Comparison of ENCODE assay signal across 25 cellular contexts in the genomic region with DNA sequence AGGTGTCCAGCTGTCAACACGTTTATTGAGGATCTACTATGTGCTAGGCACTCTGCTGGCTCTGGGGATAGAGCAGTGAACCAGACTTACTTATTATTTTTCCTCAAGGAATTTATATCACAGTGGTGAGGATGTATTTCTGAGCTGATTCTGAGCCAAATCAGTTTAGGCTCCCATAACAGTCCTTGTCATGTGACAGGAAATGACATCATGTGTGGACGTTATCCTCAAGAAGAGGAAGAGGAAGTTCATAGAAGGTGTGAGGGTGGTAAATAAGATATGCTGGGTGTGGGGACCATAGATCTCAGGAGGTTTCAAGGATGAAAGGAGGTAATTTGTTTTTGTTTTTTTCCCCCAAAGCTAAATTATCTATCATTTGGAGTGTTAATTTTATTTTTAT.
"Had no signal": no experiment of that assay in that cellular context is flagged by ENCODE, and none has a peak within 500 bp of the region (broad histone marks: within the 10 kb centered on the region; RNA-seq: fewer than 3 reads in every experiment).

No MANE protein-coding gene starts in this region.

- H3K27ac Mint-ChIP-seq: activated CD8-positive, alpha-beta T cell treated with anti-CD3 and anti-CD28 coated beads for 36 hours; activated naive CD4-positive, alpha-beta T cell treated with anti-CD3 and anti-CD28 coated beads, Interleukin-2, amount 50 U/mL, for 24 hours; activated naive CD8-positive, alpha-beta T cell treated with anti-CD3 and anti-CD28 coated beads, Interleukin-2, amount 50 U/mL, for 24 hours; brain; T-helper 17 cell had no signal

- ATAC-seq: activated CD4-positive, CD25-positive, alpha-beta regulatory T cell treated with anti-CD3 and anti-CD28 coated beads, Interleukin-2, amount 50 U/mL, for 24 hours; activated CD8-positive, alpha-beta T cell treated with anti-CD3 and anti-CD28 coated beads for 36 hours; activated naive CD8-positive, alpha-beta T cell treated with anti-CD3 and anti-CD28 coated beads, Interleukin-2, amount 50 U/mL, for 24 hours; PC-3; T-helper 17 cell had no signal

- H3K4me1 Mint-ChIP-seq: activated naive CD4-positive, alpha-beta T cell treated with anti-CD3 and anti-CD28 coated beads, Interleukin-2, amount 50 U/mL, for 24 hours; activated naive CD8-positive, alpha-beta T cell treated with anti-CD3 and anti-CD28 coated beads, Interleukin-2, amount 50 U/mL, for 24 hours; brain; central memory CD8-positive, alpha-beta T cell; T-helper 17 cell had no signal

- DNase-seq: activated CD4-positive, alpha-beta T cell treated with anti-CD3 and anti-CD28 coated beads for 4 hours; activated CD8-positive, alpha-beta memory T cell treated with anti-CD3 and anti-CD28 coated beads, Interleukin-2, amount 50 U/mL, for 48 hours; activated CD8-positive, alpha-beta T cell treated with anti-CD3 and anti-CD28 coated beads for 36 hours; activated naive CD8-positive, alpha-beta T cell treated with anti-CD3 and anti-CD28 coated beads, Interleukin-2, amount 50 U/mL, for 24 hours; activated T-cell treated with anti-CD3 and anti-CD28 coated beads, Interleukin-2, amount 50 U/mL, for 1 hour; amniotic stem cell; cortex of kidney; Kasumi-1; NCI-H1105 treated with DMSO at 0.1 percent for 48 hours; NCI-H146; NCI-H187 treated with DMSO at 0.1 percent for 48 hours; NCI-H2107; NCI-H510A treated with DMSO at 0.1 percent for 48 hours; NCI-H69; NK-92 treated with Interleukin-12 subunit alpha and Interleukin-12 subunit beta, amount 100 ng/mL, for 24 hours; PC-3; SHP77 treated with DMSO at 0.1 percent for 48 hours; T-helper 17 cell; T-helper 9 cell had no signal

- FAIRE-seq: astrocyte, TTC549 had no signal

- H3K27me3 Mint-ChIP-seq: activated CD8-positive, alpha-beta T cell treated with anti-CD3 and anti-CD28 coated beads for 36 hours; activated naive CD4-positive, alpha-beta T cell treated with anti-CD3 and anti-CD28 coated beads, Interleukin-2, amount 50 U/mL, for 24 hours; activated naive CD8-positive, alpha-beta T cell treated with anti-CD3 and anti-CD28 coated beads, Interleukin-2, amount 50 U/mL, for 24 hours; central memory CD8-positive, alpha-beta T cell; T-helper 17 cell had no signal

- H3K36me3 Mint-ChIP-seq: activated naive CD4-positive, alpha-beta T cell treated with anti-CD3 and anti-CD28 coated beads, Interleukin-2, amount 50 U/mL, for 24 hours; brain had no signal

- H3K4me3 Mint-ChIP-seq: activated CD8-positive, alpha-beta T cell treated with anti-CD3 and anti-CD28 coated beads for 36 hours; activated naive CD4-positive, alpha-beta T cell treated with anti-CD3 and anti-CD28 coated beads, Interleukin-2, amount 50 U/mL, for 24 hours; activated naive CD8-positive, alpha-beta T cell treated with anti-CD3 and anti-CD28 coated beads, Interleukin-2, amount 50 U/mL, for 24 hours; brain; central memory CD8-positive, alpha-beta T cell; T-helper 17 cell had no signal
